In the genomic region with DNA sequence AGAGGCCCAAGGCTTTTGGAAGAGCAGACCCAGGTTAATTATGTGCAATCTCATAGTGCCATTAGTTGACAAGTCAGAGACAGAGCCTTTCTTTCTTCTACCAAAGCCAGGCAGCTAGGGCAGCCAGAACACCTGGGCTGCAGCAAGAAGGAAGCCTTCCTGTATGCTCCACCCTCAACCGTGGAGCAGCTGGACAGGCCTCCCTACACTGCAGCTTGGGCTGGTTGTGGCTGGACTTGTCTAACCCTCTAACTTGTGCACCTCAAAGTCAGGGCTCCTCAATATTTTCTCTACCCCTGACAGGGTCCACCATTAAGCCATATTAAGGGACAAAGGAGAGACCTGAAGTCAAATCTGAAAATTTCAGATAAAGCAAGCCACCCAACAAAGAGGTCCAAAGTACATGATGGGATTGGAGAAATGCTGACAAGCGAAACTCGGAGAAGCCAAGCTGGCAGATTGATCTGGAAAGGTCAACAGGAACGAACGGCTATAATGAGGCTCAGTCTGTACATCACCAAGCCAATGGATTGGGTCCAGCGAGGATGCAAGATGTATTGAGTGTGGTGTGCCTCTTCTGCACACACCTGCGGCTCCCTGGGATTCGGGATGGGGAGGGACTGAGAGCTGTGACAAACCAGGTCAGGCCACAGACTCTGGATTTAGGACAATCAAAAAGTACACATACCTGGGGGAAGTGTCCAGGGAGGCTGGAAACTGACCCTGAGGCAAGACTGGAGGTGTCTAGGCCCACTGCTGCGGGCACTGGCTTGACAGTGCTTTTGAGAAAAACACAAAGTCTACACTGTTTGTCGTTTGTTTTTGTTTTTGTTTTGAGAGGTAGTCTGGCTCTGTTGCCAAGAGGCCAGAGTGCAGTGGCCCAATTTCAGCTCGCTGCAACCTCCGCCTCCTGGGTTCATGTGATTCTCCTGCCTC, we compare ENCODE assay signal across 28 cellular contexts. TPM values are rescaled to one million over a fixed set of nuclear protein-coding genes. Genes with fewer than 3 reads are reported as not detected.
DNase-seq lines count a peak whose midpoint lies in the region; ATAC-seq and TF ChIP-seq lines count a peak whose summit lies in the region.
"Had no signal": no experiment of that assay in that cellular context is flagged by ENCODE, and none has a peak within 500 bp of the region (broad histone marks: within the 10 kb centered on the region; RNA-seq: fewer than 3 reads in every experiment).

No MANE protein-coding gene starts in this region.

- no peak for TF ChIP-seq CTCF in activated CD8-positive, alpha-beta T cell treated with anti-CD3 and anti-CD28 coated beads for 36 hours (IDR thresholded peaks at IDR 0.05)

- in situ Hi-C loops in GM23248 (cut with MboI) = no loop called here

- H3K4me3 Mint-ChIP-seq in activated CD8-positive, alpha-beta T cell treated with anti-CD3 and anti-CD28 coated beads for 36 hours = no peak overlapping the region
- H3K4me3 Mint-ChIP-seq: CD4-positive, alpha-beta T cell; GM23338; H9 had no signal

- POLR2A ChIA-PET in activated CD8-positive, alpha-beta T cell treated with anti-CD3 and anti-CD28 coated beads for 36 hours (lab: Charles Lee) = no interaction called here

- 86 to 89% methylated on average over 12 of the region's 12 CpGs for WGBS in GM23248 (ENCODE audit: low coverage in 1 of 2, low lambda C conversion rate in 2 of 2, missing lambda C conversion rate in 2 of 2), 2 experiments

- intact Hi-C loops in left colon (cut with DNase I, micrococcal nuclease) = no loop called here
- intact Hi-C loops in activated CD8-positive, alpha-beta T cell treated with anti-CD3 and anti-CD28 coated beads for 36 hours (cut with micrococcal nuclease) = no loop called here

- H3K36me3 Mint-ChIP-seq in activated CD8-positive, alpha-beta T cell treated with anti-CD3 and anti-CD28 coated beads for 36 hours (ENCODE audit: low read depth) = no peaks in the 10 kb centered on the region

- peaks cover 18% of the 10 kb centered on the region for H3F3A ChIP-seq in GM23248 (ENCODE audit: insufficient read depth)

- H3K9ac ChIP-seq in GM23248 = no peak overlapping the region
- H3K9ac ChIP-seq: BLaER1 had no signal

- no peaks in the 10 kb centered on the region for H3K79me2 ChIP-seq in GM23248 (ENCODE audit: insufficient read depth)

- no peaks in the 10 kb centered on the region for H3K9me3 ChIP-seq in GM23248 (ENCODE audit: low read depth)
- H3K9me3 ChIP-seq: BLaER1, MG63 had no signal

- H3K4me1 ChIP-seq in GM23248 (ENCODE audit: insufficient read depth) = peaks cover 16% of the 10 kb centered on the region
- H3K4me1 ChIP-seq: BLaER1 had no signal

- H4K20me1 ChIP-seq in GM23248 (ENCODE audit: insufficient read depth) = no peaks in the 10 kb centered on the region
- H4K20me1 ChIP-seq: BLaER1 had no signal

- no peak overlapping the region for H2AFZ ChIP-seq in GM23248
- H2AFZ ChIP-seq: GM23338 had no signal

- peak; percentile 59 for ATAC-seq in left colon
- no peak for ATAC-seq in activated CD8-positive, alpha-beta T cell treated with anti-CD3 and anti-CD28 coated beads for 36 hours
- ATAC-seq: GM12878, GM23338 had no signal

- no peaks in the 10 kb centered on the region for H3K36me3 ChIP-seq in GM23248 (ENCODE audit: low read depth)
- H3K36me3 ChIP-seq: BLaER1, MG63 had no signal

- H3K4me2 ChIP-seq in GM23248 (ENCODE audit: unreplicated experiment) = no peak overlapping the region
- H3K4me2 ChIP-seq: BLaER1, GM23338 had no signal

- CTCF ChIA-PET in activated CD8-positive, alpha-beta T cell treated with anti-CD3 and anti-CD28 coated beads for 36 hours (lab: Charles Lee) = interaction anchor here (2.3 to 2.6 kb wide), 2 partner anchors 19 to 55 kb away, joined by 9 to 17 read pairs; no protein-coding TSS in a partner anchor

- H3K27me3 ChIP-seq in GM23248 (replicated peaks; ENCODE audit: insufficient read depth) = no peaks in the 10 kb centered on the region
- H3K27me3 ChIP-seq: BLaER1, MG63 had no signal

- H3K4me1 Mint-ChIP-seq in activated CD8-positive, alpha-beta T cell treated with anti-CD3 and anti-CD28 coated beads for 36 hours (ENCODE audit: low read depth) = no peaks in the 10 kb centered on the region
- H3K4me1 Mint-ChIP-seq: GM23338, H9 had no signal

- no peak overlapping the region for H3K27ac ChIP-seq in GM23248
- H3K27ac ChIP-seq: BLaER1, RWPE1 had no signal

- no peaks in the 10 kb centered on the region for H3K9me2 ChIP-seq in GM23248 (ENCODE audit: insufficient read depth)

- H3K9me3 Mint-ChIP-seq in activated CD8-positive, alpha-beta T cell treated with anti-CD3 and anti-CD28 coated beads for 36 hours = no peaks in the 10 kb centered on the region
- H3K9me3 Mint-ChIP-seq: CD4-positive, alpha-beta T cell; GM23338; H9 had no signal

- no peaks in the 10 kb centered on the region for H3K27me3 Mint-ChIP-seq in activated CD8-positive, alpha-beta T cell treated with anti-CD3 and anti-CD28 coated beads for 36 hours
- H3K27me3 Mint-ChIP-seq: CD4-positive, alpha-beta T cell had no signal

- no peak overlapping the region for H3K4me3 ChIP-seq in GM23248
- H3K4me3 ChIP-seq: BLaER1, GM12878, GM23338, MG63 had no signal

- H3K27ac Mint-ChIP-seq in activated CD8-positive, alpha-beta T cell treated with anti-CD3 and anti-CD28 coated beads for 36 hours = no peak overlapping the region
- H3K27ac Mint-ChIP-seq: CD4-positive, alpha-beta T cell; GM23338; H9 had no signal

- peak; percentile 30 for DNase-seq in activated effector memory CD4-positive, alpha-beta T cell treated with anti-CD3 and anti-CD28 coated beads, Interleukin-2, amount 50 U/mL, for 16 hours
- no peak for DNase-seq in activated effector memory CD4-positive, alpha-beta T cell treated with Interleukin-2 at 50 U/mL for 16 hours
- no peak for DNase-seq in left colon
- DNase-seq in mucosa of gallbladder (ENCODE audit: low spot score) = peak; percentile 79
- no peak for DNase-seq in NCI-H446 (lab: John Stamatoyannopoulos, UW)
- DNase-seq in activated CD8-positive, alpha-beta T cell treated with anti-CD3 and anti-CD28 coated beads for 36 hours = no peak
- no peak for DNase-seq in GM23248
- DNase-seq: CD4-positive, alpha-beta T cell; DMS79; EL; GDM1; H9; KG1; MG63; NCI-H1105 treated with DMSO at 0.1 percent for 48 hours; NCI-H146; NCI-H2029; NCI-H446 treated with DMSO at 0.1 percent for 48 hours; NCI-H69; SHP77 had no signal

RNA-seq across cellular contexts. Expression of a gene that starts 11.7 kb away (rescaled TPM):
- total RNA-seq in left colon (1 to 10 TPM; 6.9 to 9.6 TPM), mucosa of gallbladder (39.5 TPM)
- 100 to 1,000 TPM; 294 to 300 TPM for total RNA-seq in activated CD8-positive, alpha-beta T cell treated with anti-CD3 and anti-CD28 coated beads for 36 hours
- 23.2 and 57.7 TPM in 2 replicates for total RNA-seq in GM23248 (2014; rRNA removed; shearing (Covaris generic))
- polyA plus RNA-seq in GM23248 (2016; fragmentation: Nextera tagmentation; extraction: Ambion mirVana) = 33.3 and 33.4 TPM in 2 replicates
- total RNA-seq: HT-29 had no signal

RNA-seq across cellular contexts. Expression of a gene that starts 21.7 kb away (rescaled TPM):
- total RNA-seq in left colon (under 1 TPM; 0.67 to 0.98 TPM), mucosa of gallbladder (19.2 TPM)
- under 1 TPM; 0.23 to 0.27 TPM for total RNA-seq in activated CD8-positive, alpha-beta T cell treated with anti-CD3 and anti-CD28 coated beads for 36 hours
- total RNA-seq in GM23248 (2014; rRNA removed; shearing (Covaris generic)) = 0.32 TPM in 1 of 2 replicates, not detected in the other
- polyA plus RNA-seq in GM23248 (2016; fragmentation: Nextera tagmentation; extraction: Ambion mirVana) = 0.80 and 1.1 TPM in 2 replicates

RNA-seq across cellular contexts. Expression of a gene that starts 48.2 kb away (rescaled TPM):
- total RNA-seq in left colon (under 1 TPM in 1 of 2 donors, not detected in 1; 0.22 TPM), mucosa of gallbladder (0.26 TPM)
- total RNA-seq in activated CD8-positive, alpha-beta T cell treated with anti-CD3 and anti-CD28 coated beads for 36 hours = 1 to 10 TPM in 1 of 2 experiments, under 1 TPM in 1; 0.43 to 2.3 TPM
- total RNA-seq in GM23248 (2014; rRNA removed; shearing (Covaris generic)) = 0.51 and 2.2 TPM in 2 replicates
- polyA plus RNA-seq in GM23248 (2016; fragmentation: Nextera tagmentation; extraction: Ambion mirVana) = 2.6 and 2.8 TPM in 2 replicates
- total RNA-seq: A172, GM23338, H9, HT-29, SK-MEL-5 had no signal
- polyA plus RNA-seq: AG04450, GM23338 had no signal

RNA-seq across cellular contexts. Expression of a gene that starts 57.7 kb away (rescaled TPM):
- not detected for total RNA-seq in left colon
- total RNA-seq in mucosa of gallbladder = not detected
- total RNA-seq in activated CD8-positive, alpha-beta T cell treated with anti-CD3 and anti-CD28 coated beads for 36 hours = not detected
- total RNA-seq in GM23248 (2014; rRNA removed; shearing (Covaris generic)) = not detected in 2 replicates
- not detected in 2 replicates for polyA plus RNA-seq in GM23248 (2016; fragmentation: Nextera tagmentation; extraction: Ambion mirVana)
- total RNA-seq: A172; CD4-positive, alpha-beta T cell; GM12878; GM23338; H9; HT-29; SK-MEL-5 had no signal
- polyA plus RNA-seq: AG04450, GM12878, GM23338 had no signal

Comparison
In these comparisons a context has a peak if more than half of its experiments do, and no peak if none do; other contexts are left out.
1. DNase-seq: peak in activated effector memory CD4-positive, alpha-beta T cell treated with anti-CD3 and anti-CD28 coated beads, Interleukin-2, amount 50 U/mL, for 16 hours (single experiment) and mucosa of gallbladder (single experiment); none in activated effector memory CD4-positive, alpha-beta T cell treated with Interleukin-2 at 50 U/mL for 16 hours (single experiment), left colon (0 of 2), NCI-H446 (0 of 2), activated CD8-positive, alpha-beta T cell treated with anti-CD3 and anti-CD28 coated beads for 36 hours (single experiment) and GM23248 (single experiment).
2. RNA of a gene that starts 21.7 kb away (total RNA-seq): 19.2 TPM in mucosa of gallbladder (single experiment); 0.67 to 0.98 TPM in left colon, 0.32 TPM in GM23248 and 0.23 to 0.27 TPM in activated CD8-positive, alpha-beta T cell treated with anti-CD3 and anti-CD28 coated beads for 36 hours; every median in the first group is over 10 times any median in the second.